In the genomic region with DNA sequence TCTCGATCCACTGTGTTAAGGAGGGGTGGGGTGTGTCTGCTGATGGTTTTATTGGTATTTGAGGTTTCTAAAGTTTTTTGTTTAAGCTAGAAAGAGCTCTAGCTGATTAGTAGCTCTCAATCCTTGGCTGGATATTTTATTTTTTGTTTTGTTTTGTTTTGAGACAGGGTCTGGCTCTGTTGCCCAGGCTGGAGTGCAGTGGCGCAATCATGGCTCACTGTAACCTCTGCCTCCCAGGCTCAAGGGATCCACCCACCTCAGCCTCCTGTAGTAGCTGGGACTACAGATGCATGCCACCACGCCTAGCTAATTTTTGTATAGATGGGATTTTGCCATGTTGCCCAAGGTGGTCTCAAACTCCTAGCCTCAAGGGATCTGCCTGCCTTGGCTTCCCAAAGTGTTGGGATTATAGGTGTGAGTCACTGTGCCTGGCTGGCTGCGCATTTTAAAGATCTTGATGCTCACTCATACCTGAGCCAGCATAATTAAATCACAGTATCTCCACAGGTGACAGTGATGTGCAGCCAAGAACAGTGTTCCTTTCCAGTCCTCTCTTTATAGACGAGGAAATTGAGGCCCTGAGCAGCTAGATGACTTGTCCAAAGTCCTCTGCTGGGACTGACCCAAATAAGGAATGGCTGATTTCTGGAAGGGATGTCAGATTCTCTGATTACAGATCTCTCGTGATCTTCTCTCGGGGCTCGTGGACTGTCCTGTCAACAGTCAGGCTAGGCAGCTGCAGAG, we compare ENCODE assay signal across 20 cellular contexts. TPM values are rescaled to one million over a fixed set of nuclear protein-coding genes. Genes with fewer than 3 reads are reported as not detected.
DNase-seq lines count a peak whose midpoint lies in the region; ATAC-seq and TF ChIP-seq lines count a peak whose summit lies in the region.
"Had no signal": no experiment of that assay in that cellular context is flagged by ENCODE, and none has a peak within 500 bp of the region (broad histone marks: within the 10 kb centered on the region; RNA-seq: fewer than 3 reads in every experiment).

No MANE protein-coding gene starts in this region.

- POLR2A ChIA-PET in HEK293 (lab: Yijun Ruan, JAX): no interaction called here

- ATAC-seq in stimulated activated naive CD8-positive, alpha-beta T cell treated with anti-CD3 and anti-CD28 coated beads, Interleukin-15, Interleukin-2, amounts not matched to agents 100 U/mL and 50 U/mL, for 24 hours: no peak
- ATAC-seq in HG02759 (IDR thresholded peaks at IDR 0.05; ENCODE audit: unreplicated experiment): no peak
- no peak for ATAC-seq in HG03439 (IDR thresholded peaks at IDR 0.05; ENCODE audit: unreplicated experiment)
- ATAC-seq: activated CD4-positive, CD25-positive, alpha-beta regulatory T cell treated with anti-CD3 and anti-CD28 coated beads, Interleukin-2, amount 50 U/mL, for 24 hours; activated CD8-positive, alpha-beta T cell treated with anti-CD3 and anti-CD28 coated beads, Interleukin-2, amount 10 ng/mL, durations not matched to agents 7 days and 5 days; activated naive CD8-positive, alpha-beta T cell treated with anti-CD3 and anti-CD28 coated beads, Interleukin-2, amount 50 U/mL, for 24 hours; GM12878 had no signal

- 57 to 58% methylated on average over 8 of the region's 8 CpGs for WGBS in esophagus squamous epithelium, 2 donors
- WGBS in lower leg skin, 2 donors: 32 to 40% methylated on average over 8 of the region's 8 CpGs

- no peak for TF ChIP-seq CTCF in HEK293 (tag by site-specific recombination; IDR thresholded peaks at IDR 0.05)
- TF ChIP-seq CTCF in esophagus squamous epithelium (IDR thresholded peaks at IDR 0.05): no peak
- no peak for TF ChIP-seq CTCF in lower leg skin (IDR thresholded peaks at IDR 0.05)

- no peak overlapping the region for H3K27ac ChIP-seq in HEK293 (ENCODE audit: extremely low read depth, low read depth, low read length)
- H3K27ac ChIP-seq in esophagus squamous epithelium: peak overlapping the region in 3 of 4 donors; percentile 8 to 71 (median 60)
- peak overlapping the region; percentile 19 for H3K27ac ChIP-seq in stomach smooth muscle (ENCODE audit: low read length)

- DNase-seq in esophagus squamous epithelium (lab: John Stamatoyannopoulos, UW): no peak
- peak; percentile 65 to 89 for DNase-seq in lower leg skin (ENCODE audit: low spot score in 2 of 2)
- no peak for DNase-seq in stimulated activated naive CD8-positive, alpha-beta T cell treated with anti-CD3 and anti-CD28 coated beads, Interleukin-15, Interleukin-2, amounts not matched to agents 100 U/mL and 50 U/mL, for 24 hours
- no peak for DNase-seq in glomerular visceral epithelial cell (ENCODE audit: extremely low spot score)
- DNase-seq: activated CD8-positive, alpha-beta T cell treated with anti-CD3 and anti-CD28 coated beads, Interleukin-2, amount 10 ng/mL, durations not matched to agents 7 days and 5 days; activated gamma-delta T cell; activated naive CD8-positive, alpha-beta T cell treated with anti-CD3 and anti-CD28 coated beads, Interleukin-2, amount 50 U/mL, for 24 hours; COR-L47; DMS79 treated with DMSO at 0.1 percent for 48 hours; HFFc6; hippocampal formation; NCI-H1694 treated with DMSO at 0.1 percent for 48 hours; NCI-H2171 treated with DMSO at 0.1 percent for 48 hours; NCI-H69 had no signal

- H3K4me3 ChIP-seq in HEK293 (ENCODE audit: low read depth, low read length) (no peak overlapping the region), esophagus squamous epithelium (no peak overlapping the region), lower leg skin (ENCODE audit: low read depth, poor library complexity, severe bottlenecking) (no peak overlapping the region), stomach smooth muscle (ENCODE audit: low read length in 2 of 2) (no peak overlapping the region)
- H3K4me3 ChIP-seq: GM12878 had no signal

- no peaks in the 10 kb centered on the region for H3K36me3 ChIP-seq in HEK293 (ENCODE audit: control insufficient read depth in 2 of 2, insufficient read depth in 1 of 2, low read length in 2 of 2)
- H3K36me3 ChIP-seq in esophagus squamous epithelium: no peaks in the 10 kb centered on the region
- no peaks in the 10 kb centered on the region for H3K36me3 ChIP-seq in stomach smooth muscle (ENCODE audit: control insufficient read depth in 2 of 2, insufficient read depth in 2 of 2, low read length in 2 of 2)

- peaks cover 2% of the 10 kb centered on the region; the same call in 1 of the 2 replicates for H3K4me1 ChIP-seq in HEK293 (ENCODE audit: control insufficient read depth, insufficient read depth, low read length)
- peaks cover 0 to 78% (median 18%) of the 10 kb centered on the region in 3 donors for H3K4me1 ChIP-seq in esophagus squamous epithelium
- H3K4me1 ChIP-seq in stomach smooth muscle (ENCODE audit: control insufficient read depth, insufficient read depth, low read length): peaks cover 40% of the 10 kb centered on the region

- CTCF ChIA-PET in HEK293 (lab: Yijun Ruan, JAX): interaction anchor here (0.6 to 1.4 kb wide), 4 partner anchors 12 to 81 kb away, joined by 4 to 8 read pairs (median 4); no protein-coding TSS in a partner anchor

- H3K27me3 ChIP-seq in esophagus squamous epithelium: no peaks in the 10 kb centered on the region
- no peaks in the 10 kb centered on the region for H3K27me3 ChIP-seq in stomach smooth muscle (ENCODE audit: control insufficient read depth in 1 of 2, insufficient read depth in 2 of 2, low read length in 2 of 2)

- H3K9ac ChIP-seq in stomach smooth muscle (ENCODE audit: low read length in 2 of 2): no peak overlapping the region

- no peak for TF ChIP-seq POLR2A in esophagus squamous epithelium (IDR thresholded peaks at IDR 0.05)
- TF ChIP-seq POLR2A in lower leg skin (IDR thresholded peaks at IDR 0.05): no peak

- no peaks in the 10 kb centered on the region for H3K9me3 ChIP-seq in HEK293 (ENCODE audit: control insufficient read depth, insufficient read depth, low read depth, low read length)
- no peaks in the 10 kb centered on the region for H3K9me3 ChIP-seq in esophagus squamous epithelium
- no peaks in the 10 kb centered on the region for H3K9me3 ChIP-seq in stomach smooth muscle (ENCODE audit: control insufficient read depth in 2 of 2, low read length in 2 of 2)

- intact Hi-C loops in esophagus squamous epithelium (cut with DNase I) (no loop called here), lower leg skin (cut with DNase I; ENCODE audit: low total_unique reads) (no loop called here)

TF ChIP-seq in HEK293, 187 proteins besides CTCF, POLR2A, EP300 and RAD21:
- TF ChIP-seq TRIM28 (IDR thresholded peaks at IDR 0.05; ENCODE audit: borderline replicate concordance, low read length) (no peak), KLF1 (tag by site-specific recombination; IDR thresholded peaks at IDR 0.05) (0 out of 2 replicates have a peak, but pooled peaks have one; percentile 12), REPIN1 (tag by site-specific recombination; IDR thresholded peaks at IDR 0.05; ENCODE audit: low read depth) (no peak), ZBTB17 (tag by site-specific recombination; IDR thresholded peaks at IDR 0.05) (peak; percentile 75), ZNF121 (tag by site-specific recombination; IDR thresholded peaks at IDR 0.05) (peak; percentile 34; the same call in 1 of the 2 replicates), ZNF366 (tag by site-specific recombination; conservative IDR thresholded peaks at IDR 0.05) (no peak), SP7 (tag by site-specific recombination; IDR thresholded peaks at IDR 0.05) (no peak), WT1 (tag by site-specific recombination; IDR thresholded peaks at IDR 0.05) (no peak)
- TF ChIP-seq, protein P1, sequence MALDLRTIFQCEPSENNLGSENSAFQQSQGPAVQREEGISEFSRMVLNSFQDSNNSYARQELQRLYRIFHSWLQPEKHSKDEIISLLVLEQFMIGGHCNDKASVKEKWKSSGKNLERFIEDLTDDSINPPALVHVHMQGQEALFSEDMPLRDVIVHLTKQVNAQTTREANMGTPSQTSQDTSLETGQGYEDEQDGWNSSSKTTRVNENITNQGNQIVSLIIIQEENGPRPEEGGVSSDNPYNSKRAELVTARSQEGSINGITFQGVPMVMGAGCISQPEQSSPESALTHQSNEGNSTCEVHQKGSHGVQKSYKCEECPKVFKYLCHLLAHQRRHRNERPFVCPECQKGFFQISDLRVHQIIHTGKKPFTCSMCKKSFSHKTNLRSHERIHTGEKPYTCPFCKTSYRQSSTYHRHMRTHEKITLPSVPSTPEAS (tag by site-specific recombination; IDR thresholded peaks at IDR 0.05): no peak
- TF ChIP-seq, protein P2, sequence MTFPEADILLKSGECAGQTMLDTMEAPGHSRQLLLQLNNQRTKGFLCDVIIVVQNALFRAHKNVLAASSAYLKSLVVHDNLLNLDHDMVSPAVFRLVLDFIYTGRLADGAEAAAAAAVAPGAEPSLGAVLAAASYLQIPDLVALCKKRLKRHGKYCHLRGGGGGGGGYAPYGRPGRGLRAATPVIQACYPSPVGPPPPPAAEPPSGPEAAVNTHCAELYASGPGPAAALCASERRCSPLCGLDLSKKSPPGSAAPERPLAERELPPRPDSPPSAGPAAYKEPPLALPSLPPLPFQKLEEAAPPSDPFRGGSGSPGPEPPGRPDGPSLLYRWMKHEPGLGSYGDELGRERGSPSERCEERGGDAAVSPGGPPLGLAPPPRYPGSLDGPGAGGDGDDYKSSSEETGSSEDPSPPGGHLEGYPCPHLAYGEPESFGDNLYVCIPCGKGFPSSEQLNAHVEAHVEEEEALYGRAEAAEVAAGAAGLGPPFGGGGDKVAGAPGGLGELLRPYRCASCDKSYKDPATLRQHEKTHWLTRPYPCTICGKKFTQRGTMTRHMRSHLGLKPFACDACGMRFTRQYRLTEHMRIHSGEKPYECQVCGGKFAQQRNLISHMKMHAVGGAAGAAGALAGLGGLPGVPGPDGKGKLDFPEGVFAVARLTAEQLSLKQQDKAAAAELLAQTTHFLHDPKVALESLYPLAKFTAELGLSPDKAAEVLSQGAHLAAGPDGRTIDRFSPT (tag by site-specific recombination; IDR thresholded peaks at IDR 0.05): no peak

RNA-seq across cellular contexts. Expression of a gene that starts 44.4 kb away (rescaled TPM):
- total RNA-seq in esophagus squamous epithelium (100 to 1,000 TPM in 2 of 4 donors, 10 to 100 TPM in 2; 65.0 to 217 (median 85.3) TPM), lower leg skin (100 to 1,000 TPM; 132 to 239 (median 195) TPM)

Comparison
In these comparisons a context has a peak if more than half of its experiments do, and no peak if none do; other contexts are left out.
1. DNase-seq: peak in lower leg skin (2 of 2); none in esophagus squamous epithelium (single experiment), stimulated activated naive CD8-positive, alpha-beta T cell treated with anti-CD3 and anti-CD28 coated beads, Interleukin-15, Interleukin-2, amounts not matched to agents 100 U/mL and 50 U/mL, for 24 hours (single experiment) and glomerular visceral epithelial cell (single experiment).